In genomic region chr4:48295116-48295515, GRCh38 we compare ENCODE assay signal across 24 cellular contexts.
"Had no signal": no experiment of that assay in that cellular context is flagged by ENCODE, and none has a peak within 500 bp of the region (broad histone marks: within the 10 kb centered on the region; RNA-seq: fewer than 3 reads in every experiment).

No MANE protein-coding gene starts in this region.

- H3K4me3 ChIP-seq: body of pancreas, left lung, lower lobe of right lung, stomach, suprapubic skin, tibial artery had no signal

- H3K27ac ChIP-seq: body of pancreas, left lung, lower lobe of right lung, stomach, suprapubic skin, tibial artery had no signal

- H3K36me3 ChIP-seq: left lung, lower lobe of right lung, stomach, suprapubic skin, tibial artery had no signal

- H3K4me1 ChIP-seq: body of pancreas, left lung, lower lobe of right lung, stomach, suprapubic skin had no signal

- DNase-seq: activated B cell treated with CpG ODN at 0.5 μM for 24 hours; activated CD4-positive, alpha-beta T cell treated with anti-CD3 and anti-CD28 coated beads, Interleukin-2, amount 50 U/mL, for 1 hour; activated CD8-positive, alpha-beta T cell treated with anti-CD3 and anti-CD28 coated beads for 36 hours; activated gamma-delta T cell treated with Interleukin-2 at 50 U/mL for 16 hours; activated naive CD4-positive, alpha-beta T cell treated with anti-CD3 and anti-CD28 coated beads, Interleukin-2, amount 50 U/mL, for 16 hours; activated T-cell treated with anti-CD3 and anti-CD28 coated beads, Interleukin-2, amount 50 U/mL, for 4 hours; body of pancreas; effector memory CD4-positive, alpha-beta T cell; erythroblast; left lung; lower lobe of right lung; mesenchymal stem cell; posterior cingulate gyrus; small intestine; stimulated activated CD4-positive, alpha-beta T cell treated with anti-CD3 and anti-CD28 coated beads, Interleukin-1b, Interleukin-23, amount 100 ng/mL, for 48 hours; stimulated activated CD4-positive, alpha-beta T cell treated with anti-CD3 and anti-CD28 coated beads, Interleukin-4, amount 100 ng/mL, for 4 hours; stimulated activated CD8-positive, alpha-beta memory T cell treated with anti-CD3 and anti-CD28 coated beads, Interleukin-4, amount 100 ng/mL, for 48 hours; stomach; T-cell; tibial artery had no signal

- H3K9me3 ChIP-seq: body of pancreas, left lung, lower lobe of right lung, stomach, suprapubic skin, tibial artery had no signal

- H3K27me3 ChIP-seq: body of pancreas, left lung, stomach, suprapubic skin, tibial artery had no signal

- ATAC-seq: activated CD8-positive, alpha-beta T cell treated with anti-CD3 and anti-CD28 coated beads for 36 hours; activated T-cell treated with anti-CD3 and anti-CD28 coated beads, Interleukin-2, amount 50 U/mL, for 4 hours; body of pancreas; left lung; lower lobe of right lung; natural killer cell treated with Interleukin-12 subunit alpha and Interleukin-12 subunit beta and Interleukin-15 and Interleukin-18, amount 100 ng/mL, for 72 hours; sciatic nerve; stimulated activated memory B cell treated with anti-CD40 and anti-IgM and Interleukin-4, amounts not matched to agents 10 μg/mL and 1 μg/mL and 100 μg/mL, for 72 hours; T-cell had no signal
